Comparison of ENCODE assay signal across 8 cellular contexts in the genomic region with DNA sequence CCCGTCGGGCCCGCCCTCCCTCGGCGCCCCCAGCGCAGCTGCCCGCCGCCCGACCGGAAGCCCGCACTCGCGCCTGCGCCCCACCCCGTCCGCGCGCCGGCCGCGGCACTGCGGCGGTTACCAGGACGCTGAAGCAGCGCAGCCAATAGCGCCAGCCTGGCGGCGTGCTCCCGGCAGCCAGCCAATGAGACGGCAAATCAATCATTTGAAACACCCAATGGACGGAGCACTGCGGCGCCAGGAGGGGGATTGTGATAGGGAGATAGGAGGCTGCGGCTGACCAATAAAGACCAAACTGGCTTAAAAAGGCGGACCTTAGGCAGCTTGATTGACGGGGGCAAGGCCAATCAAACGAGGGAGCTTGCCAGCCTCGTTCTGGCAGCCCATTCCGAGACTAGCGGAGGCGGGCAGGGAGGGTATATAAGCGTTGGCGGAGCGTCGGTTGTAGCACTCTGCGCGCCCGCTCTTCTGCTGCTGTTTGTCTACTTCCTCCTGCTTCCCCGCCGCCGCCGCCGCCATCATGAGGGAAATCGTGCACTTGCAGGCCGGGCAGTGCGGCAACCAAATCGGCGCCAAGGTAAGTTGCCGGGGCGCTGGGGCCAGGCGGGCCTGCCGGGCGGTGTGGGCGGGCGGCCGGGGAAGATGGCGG. TPM values are rescaled to one million over a fixed set of nuclear protein-coding genes. Genes with fewer than 3 reads are reported as not detected.
DNase-seq lines count a peak whose midpoint lies in the region; ATAC-seq, FAIRE-seq and TF ChIP-seq lines count a peak whose summit lies in the region.

A gene (plus strand): TSS at position 447 of the 649 bp plus-strand sequence. CDS start 74 bp downstream, at position 521.

- no peak for TF ChIP-seq RAD21 in H1 (IDR thresholded peaks at IDR 0.05 in 1 of 2, conservative IDR thresholded peaks at IDR 0.05 in 1 of 2; ENCODE audit: low read depth in 2 of 2, low read length in 2 of 2)

- no peaks in the 10 kb centered on the region for H3K9me3 ChIP-seq in H1 (ENCODE audit: insufficient read depth in 2 of 2, low read depth in 1 of 2, low read length in 1 of 2)

- no peak within 1 kb of the TSS for H3K4ac ChIP-seq in H1 (replicated peaks; ENCODE audit: insufficient read length, low read depth, low read length)

- H3K27me3 ChIP-seq in H1 (replicated peaks in 1 of 4; ENCODE audit: control insufficient read depth in 3 of 4, extremely low read depth in 1 of 4, insufficient read depth in 3 of 4, low read length in 3 of 4) = no peaks in the 10 kb centered on the region

- no peaks in the 10 kb centered on the region for H3K36me3 Mint-ChIP-seq in memory B cell

- H4K8ac ChIP-seq in H1 (ENCODE audit: extremely low read depth, insufficient read depth, low read length) = peak within 1 kb of the TSS; percentile 91; the same call in 1 of the 2 replicates

- no peak within 1 kb of the TSS for H2BK20ac ChIP-seq in H1 (ENCODE audit: low read length)

- H3K27ac Mint-ChIP-seq in memory B cell = peak within 1 kb of the TSS; percentile 90

- H3K4me3 Mint-ChIP-seq in memory B cell = peak within 1 kb of the TSS; percentile 86

- H3K56ac ChIP-seq in H1 (replicated peaks; ENCODE audit: insufficient read length, low read depth, low read length) = peak within 1 kb of the TSS; percentile 77

- peaks cover 0 to 20% of the 10 kb centered on the region in 2 experiments; a peak in 2 of 4 replicates for H3K79me2 ChIP-seq in H1 (ENCODE audit: control insufficient read depth in 1 of 2, insufficient read depth in 2 of 2, low read length in 2 of 2)

- CTCF ChIA-PET in H1 (lab: Charles Lee; ENCODE audit: partially characterized antibody) = interaction anchor here (0.9 to 9.1 kb wide), 3 partner anchors 13 to 33 kb away, joined by 3 to 113 read pairs (median 8); a partner anchor contains a TSS

- no peak for TF ChIP-seq CTCF in H1 (IDR thresholded peaks at IDR 0.05; ENCODE audit: control extremely low read depth in 1 of 3, insufficient read depth in 1 of 3, low read depth in 1 of 3, low read length in 3 of 3)

- no peak within 1 kb of the TSS for H2BK15ac ChIP-seq in H1 (ENCODE audit: low read length)

- H3K79me1 ChIP-seq in H1 (ENCODE audit: low read depth, low read length) = peaks cover 5% of the 10 kb centered on the region

- no peak within 1 kb of the TSS for H3K23ac ChIP-seq in H1 (ENCODE audit: insufficient read length)

- TF ChIP-seq EP300 in H1 (IDR thresholded peaks at IDR 0.05; ENCODE audit: borderline replicate concordance in 1 of 2, low read depth in 2 of 2, low read length in 2 of 2) = no peak

- H3K4me1 Mint-ChIP-seq in memory B cell = peaks cover 19% of the 10 kb centered on the region

- peak; percentile 99 for FAIRE-seq in HTR-8/SVneo (lab: Jason Lieb, UNC)
- FAIRE-seq in H1 (lab: Jason Lieb, UNC) = peak; percentile 94

- peak within 1 kb of the TSS; percentile 95 for H3K18ac ChIP-seq in H1 (ENCODE audit: extremely low read depth, low read length)

- 1% methylated on average over 56 of the region's 67 CpGs; no CpG with 5 or more reads in 1 of the 2 experiments for WGBS in H1 (ENCODE audit: extremely low coverage in 1 of 2, insufficient coverage in 1 of 2, insufficient read length in 1 of 2, insufficient replicate concordance in 2 of 2, low coverage in 1 of 2, low lambda C conversion rate in 2 of 2, missing lambda C conversion rate in 1 of 2), 2 experiments

- no peak within 1 kb of the TSS for H2BK120ac ChIP-seq in H1 (replicated peaks; ENCODE audit: low read depth, low read length)

- peaks cover 22 to 23% of the 10 kb centered on the region in 2 experiments for H4K20me1 ChIP-seq in H1 (replicated peaks in 1 of 2; ENCODE audit: control insufficient read depth in 1 of 2, insufficient read depth in 2 of 2, low read length in 2 of 2)

- no peaks in the 10 kb centered on the region for H3K9me3 Mint-ChIP-seq in memory B cell

- H4K5ac ChIP-seq in H1 (ENCODE audit: insufficient read length, low read depth, low read length) = peak within 1 kb of the TSS; percentile 52

- no peak within 1 kb of the TSS for H2AFZ ChIP-seq in H1 (ENCODE audit: low read length)

- H3K23me2 ChIP-seq in H1 (ENCODE audit: low read depth, low read length) = peaks cover 5% of the 10 kb centered on the region; the same call in 1 of the 2 replicates

- no peak within 1 kb of the TSS for H2AK5ac ChIP-seq in H1 (ENCODE audit: low read depth, low read length)

- DNase-seq in COLO829 (ENCODE audit: low spot score) (peak; percentile 100), HTR-8/SVneo (ENCODE audit: insufficient read length, low spot score) (peak; percentile 99), NOMO-1 treated with dmso at 0.1 percent for 144 hours (lab: John Stamatoyannopoulos, UW; ENCODE audit: unreplicated experiment) (peak; percentile 100), H1 (ENCODE audit: low read depth in 1 of 2, low spot score in 2 of 2) (peak; percentile 94 to 100), memory B cell (ENCODE audit: low spot score in 2 of 2) (peak; percentile 90 to 95)
- DNase-seq in activated CD8-positive, alpha-beta memory T cell treated with anti-CD3 and anti-CD28 coated beads for 48 hours (ENCODE audit: low read depth in 2 of 3, low spot score in 2 of 3) = peak; percentile 85 to 98 (median 93)
- peak; percentile 91 for DNase-seq in stimulated activated CD8-positive, alpha-beta memory T cell treated with anti-CD3 and anti-CD28 coated beads, Interleukin-12 subunit alpha, Interleukin-12 subunit beta, amount 100 ng/mL, for 24 hours (ENCODE audit: extremely low read depth)

- TF ChIP-seq POLR2A in H1 (IDR thresholded peaks at IDR 0.05; ENCODE audit: control extremely low read depth in 1 of 2, low read depth in 2 of 2, low read length in 2 of 2) = peak in 1 of 2 experiments; percentile 99; a peak in 2 of 3 replicates

- no peak within 1 kb of the TSS for H2BK12ac ChIP-seq in H1 (ENCODE audit: low read depth, low read length)

- POLR2A ChIA-PET in H1 (lab: Charles Lee; ENCODE audit: partially characterized antibody) = interaction anchor here (0.6 to 69.9 kb wide), 42 partner anchors 6 to 364 kb away, joined by 3 to 1462 read pairs (median 3); a partner anchor contains a TSS

- ATAC-seq in GM21367 (IDR thresholded peaks at IDR 0.05; ENCODE audit: unreplicated experiment) (peak; percentile 64), memory B cell (ENCODE audit: low read depth) (peak; percentile 76)

- H3K4me3 ChIP-seq in H1 (ENCODE audit: extremely low read depth in 1 of 4, insufficient read depth in 2 of 4, low read depth in 3 of 4, low read length in 4 of 4) = peak within 1 kb of the TSS; percentile 64 to 92 (median 76)

- peak within 1 kb of the TSS; percentile 67; the same call in 1 of the 2 replicates for H3K27ac ChIP-seq in H1 (ENCODE audit: low read depth, low read length)

- H2BK5ac ChIP-seq in H1 (ENCODE audit: low read depth, low read length) = peak within 1 kb of the TSS; percentile 95

- H4K91ac ChIP-seq in H1 (replicated peaks; ENCODE audit: insufficient read length, low read length) = peak within 1 kb of the TSS; percentile 91

- peaks cover 6 to 18% (median 15%) of the 10 kb centered on the region in 4 experiments; a peak in 7 of 8 replicates for H3K36me3 ChIP-seq in H1 (ENCODE audit: control insufficient read depth in 2 of 4, insufficient read depth in 4 of 4, low read length in 3 of 4)

- H3K4me2 ChIP-seq in H1 (ENCODE audit: insufficient read depth in 1 of 2, low read depth in 2 of 2, low read length in 2 of 2) = peak within 1 kb of the TSS; percentile 76 to 87

- H3K14ac ChIP-seq in H1 (ENCODE audit: insufficient read length) = no peak within 1 kb of the TSS

- H3K27me3 Mint-ChIP-seq in memory B cell = no peaks in the 10 kb centered on the region

- H3K9ac ChIP-seq in H1 (replicated peaks in 1 of 4; ENCODE audit: extremely low read depth in 1 of 4, low read depth in 3 of 4, low read length in 3 of 4) = peak within 1 kb of the TSS; percentile 29 to 95 (median 64)

- peaks cover 0 to 27% (median 21%) of the 10 kb centered on the region in 4 experiments; a peak in 6 of 7 replicates for H3K4me1 ChIP-seq in H1 (replicated peaks in 1 of 4; ENCODE audit: control insufficient read depth in 3 of 4, insufficient read depth in 4 of 4, low read length in 3 of 4)

TF ChIP-seq in H1, 55 proteins besides CTCF, POLR2A, EP300 and RAD21 (continues in another document):
- peak; percentile 97 for TF ChIP-seq CHD2 (IDR thresholded peaks at IDR 0.05; ENCODE audit: low read length)
- TF ChIP-seq BCL11A (IDR thresholded peaks at IDR 0.05; ENCODE audit: low read depth in 2 of 2, low read length in 2 of 2) = no peak
- peak; percentile 100 for TF ChIP-seq SP1 (IDR thresholded peaks at IDR 0.05; ENCODE audit: low read depth, low read length)
- peak; percentile 99 for TF ChIP-seq GTF2F1 (IDR thresholded peaks at IDR 0.05; ENCODE audit: borderline replicate concordance, low read depth, low read length)
- TF ChIP-seq HDAC6 (IDR thresholded peaks at IDR 0.05; ENCODE audit: low read depth, low read length) = no peak
- no peak for TF ChIP-seq SAP30 (IDR thresholded peaks at IDR 0.05; ENCODE audit: insufficient read depth, insufficient replicate concordance, low read length)
- no peak; the same call in 1 of the 2 replicates for TF ChIP-seq RBBP5 (IDR thresholded peaks at IDR 0.05; ENCODE audit: borderline replicate concordance, low read depth, low read length)
- peak; percentile 96 for TF ChIP-seq TAF7 (optimal IDR thresholded peaks at IDR 0.05; ENCODE audit: borderline replicate concordance, low read depth, low read length)
- peak; percentile 16 for TF ChIP-seq KDM4A (IDR thresholded peaks at IDR 0.05; ENCODE audit: low read depth, low read length, severe bottlenecking)
- TF ChIP-seq, protein P1, sequence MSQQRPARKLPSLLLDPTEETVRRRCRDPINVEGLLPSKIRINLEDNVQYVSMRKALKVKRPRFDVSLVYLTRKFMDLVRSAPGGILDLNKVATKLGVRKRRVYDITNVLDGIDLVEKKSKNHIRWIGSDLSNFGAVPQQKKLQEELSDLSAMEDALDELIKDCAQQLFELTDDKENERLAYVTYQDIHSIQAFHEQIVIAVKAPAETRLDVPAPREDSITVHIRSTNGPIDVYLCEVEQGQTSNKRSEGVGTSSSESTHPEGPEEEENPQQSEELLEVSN (IDR thresholded peaks at IDR 0.05) = no peak; the same call in 1 of the 2 replicates
- no peak for TF ChIP-seq HDAC2 (IDR thresholded peaks at IDR 0.05; ENCODE audit: borderline replicate concordance in 1 of 2, low read depth in 2 of 2, low read length in 2 of 2)
- peak; percentile 98 for TF ChIP-seq TBP (IDR thresholded peaks at IDR 0.05; ENCODE audit: low read depth, low read length)

RNA-seq across cellular contexts. Expression of the gene that starts here (rescaled TPM):
- total RNA-seq in H1 (2021; fragmentation: NEBNext Ultra II Directional; extraction: Animal tissue kit (Norgen Biotek cat#: 25700)) = 307 and 311 TPM in 2 replicates
- 280 and 342 TPM in 2 replicates for polyA plus RNA-seq in H1 (2011; rRNA removed)
- polyA plus RNA-seq in H1 (2011; cell fraction: cytosol; rRNA removed) = 348 TPM
- polyA plus RNA-seq in H1 (2011; cell fraction: nucleus; rRNA removed) = 340 TPM
- polyA plus RNA-seq in H1 (2012, experiment 1 of 2) = 226 to 351 TPM (median 341 TPM) in 4 replicates
- polyA plus RNA-seq in H1 (2012, experiment 2 of 2) = 349 TPM
- 214 TPM for polyA plus RNA-seq in H1 (2013, experiment 1 of 2)
- 205 TPM for polyA plus RNA-seq in H1 (2013, experiment 2 of 2)
- polyA minus RNA-seq in H1 (2011; rRNA and poly(A)+ RNA removed) = 150 and 158 TPM in 2 replicates
- 145 TPM for polyA minus RNA-seq in H1 (2011; cell fraction: cytosol; rRNA and poly(A)+ RNA removed)
- 92.9 TPM for polyA minus RNA-seq in H1 (2011; cell fraction: nucleus; rRNA and poly(A)+ RNA removed)

Comparison
In these comparisons a context has a peak if more than half of its experiments do, and no peak if none do; other contexts are left out.
1. Peak in every context shown above with its lines: DNase-seq, ATAC-seq, H3K4me3 ChIP-seq and H3K27ac ChIP-seq.